ENCODE assay signal across 15 cellular contexts in the genomic region with DNA sequence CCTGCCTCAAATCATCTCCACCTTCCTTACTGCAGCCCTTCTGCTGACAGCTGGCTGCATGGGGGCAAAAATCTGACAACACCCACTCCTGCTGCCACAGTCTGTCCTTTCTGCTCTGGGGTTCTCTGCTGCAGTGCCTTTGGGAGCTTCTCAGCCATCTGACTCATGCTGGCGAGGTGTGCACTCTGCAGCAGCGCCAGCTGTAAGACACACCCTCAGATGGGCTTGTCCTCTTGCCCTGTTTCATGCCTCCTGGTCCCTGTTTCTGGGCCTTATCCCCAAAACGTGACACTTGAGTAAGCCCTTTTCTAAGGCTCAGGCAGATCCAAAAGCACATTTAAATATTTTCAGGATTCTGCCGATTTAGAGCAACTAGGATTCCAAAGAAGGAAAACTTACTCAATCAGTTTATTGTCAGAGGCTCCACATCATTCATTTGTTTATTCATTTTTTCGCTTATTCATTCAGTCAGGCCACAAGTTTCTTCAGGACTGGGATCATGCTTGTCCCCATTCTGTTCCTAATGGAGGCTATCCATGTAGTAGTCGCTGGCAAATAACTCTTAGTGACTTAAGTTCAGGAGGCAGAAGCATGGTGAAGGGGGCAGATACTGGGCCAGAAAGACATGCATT.
A peak's percentile ranks its signal among the peaks of the same experiment; 100 is the strongest.
DNase-seq lines count a peak whose midpoint lies in the region; ATAC-seq and TF ChIP-seq lines count a peak whose summit lies in the region.
"Had no signal": no experiment of that assay in that cellular context is flagged by ENCODE, and none has a peak within 500 bp of the region (broad histone marks: within the 10 kb centered on the region; RNA-seq: fewer than 3 reads in every experiment).

No MANE protein-coding gene starts in this region.

- CTCF ChIA-PET in MCF 10A (lab: Yijun Ruan, JAX): no interaction called here

- peak; percentile 1 for DNase-seq in stimulated activated naive CD8-positive, alpha-beta T cell treated with anti-CD3 and anti-CD28 coated beads, Interleukin-15, Interleukin-2, amounts not matched to agents 100 U/mL and 50 U/mL, for 24 hours
- no peak for DNase-seq in stimulated activated naive CD8-positive, alpha-beta T cell treated with anti-CD3 and anti-CD28 coated beads, Interleukin-15, amount 100 ng/mL, for 72 hours
- peak; percentile 59 for DNase-seq in MCF 10A (ENCODE audit: unreplicated experiment)
- DNase-seq in kidney tubule cell (ENCODE audit: low spot score): peak; percentile 16
- DNase-seq in erythroblast (lab: John Stamatoyannopoulos, UW): no peak
- no peak for DNase-seq in stimulated activated CD4-positive, alpha-beta T cell treated with anti-CD3 and anti-CD28 coated beads, Interleukin-15, amount 100 ng/mL, for 24 hours
- DNase-seq: activated CD4-positive, alpha-beta T cell treated with anti-CD3 and anti-CD28 coated beads for 48 hours; activated gamma-delta T cell treated with Interleukin-2 at 50 U/mL for 16 hours; DND-41; NCI-H1105 treated with DMSO at 0.1 percent for 48 hours; psoas muscle; SK-N-SH; stimulated activated CD4-positive, alpha-beta T cell treated with anti-CD3 and anti-CD28 coated beads, Interleukin-4, amount 100 ng/mL, for 4 hours had no signal

- H3K4me1 Mint-ChIP-seq in stimulated activated naive CD8-positive, alpha-beta T cell treated with anti-CD3 and anti-CD28 coated beads, Interleukin-15, amount 100 ng/mL, for 72 hours: peaks cover 27% of the 10 kb centered on the region
- peaks cover 17% of the 10 kb centered on the region for H3K4me1 Mint-ChIP-seq in MCF 10A (ENCODE audit: insufficient read depth, unreplicated experiment)

- TF ChIP-seq CTCF in MCF 10A (IDR thresholded peaks at IDR 0.05; ENCODE audit: unreplicated experiment): no peak

- peaks cover 26% of the 10 kb centered on the region for H3K27me3 Mint-ChIP-seq in stimulated activated naive CD8-positive, alpha-beta T cell treated with anti-CD3 and anti-CD28 coated beads, Interleukin-15, amount 100 ng/mL, for 72 hours
- H3K27me3 Mint-ChIP-seq in MCF 10A (ENCODE audit: insufficient read depth, unreplicated experiment): no peaks in the 10 kb centered on the region

- POLR2A ChIA-PET in MCF 10A (lab: Yijun Ruan, JAX): interaction anchor here (0.7 to 1.0 kb wide), 2 partner anchors 13 to 423 kb away, joined by 3 to 5 read pairs; no protein-coding TSS in a partner anchor

- no peak overlapping the region for H3K4me3 Mint-ChIP-seq in stimulated activated naive CD8-positive, alpha-beta T cell treated with anti-CD3 and anti-CD28 coated beads, Interleukin-15, amount 100 ng/mL, for 72 hours
- no peak overlapping the region for H3K4me3 Mint-ChIP-seq in MCF 10A (ENCODE audit: unreplicated experiment)

- no TSS peak for BruUV-seq in MCF 10A (replicated peaks; lab: Mats Ljungman, UMichigan)

- no peak for TF ChIP-seq POLR2A in erythroblast (IDR thresholded peaks at IDR 0.05; ENCODE audit: low read length)

- ATAC-seq in stimulated activated naive CD8-positive, alpha-beta T cell treated with anti-CD3 and anti-CD28 coated beads, Interleukin-15, Interleukin-2, amounts not matched to agents 100 U/mL and 50 U/mL, for 24 hours: no peak
- no peak for ATAC-seq in stimulated activated naive CD8-positive, alpha-beta T cell treated with anti-CD3 and anti-CD28 coated beads, Interleukin-15, amount 100 ng/mL, for 72 hours
- ATAC-seq in HG03280 (IDR thresholded peaks at IDR 0.05; ENCODE audit: unreplicated experiment) (no peak), HG03571 (IDR thresholded peaks at IDR 0.05; ENCODE audit: unreplicated experiment) (no peak)
- ATAC-seq: psoas muscle had no signal

- H3K27ac Mint-ChIP-seq in stimulated activated naive CD8-positive, alpha-beta T cell treated with anti-CD3 and anti-CD28 coated beads, Interleukin-15, amount 100 ng/mL, for 72 hours: no peak overlapping the region
- H3K27ac Mint-ChIP-seq in MCF 10A (ENCODE audit: low read depth, unreplicated experiment): no peak overlapping the region

- no peaks in the 10 kb centered on the region for H3K36me3 Mint-ChIP-seq in MCF 10A (ENCODE audit: insufficient read depth, unreplicated experiment)

- H3K9me3 Mint-ChIP-seq in stimulated activated naive CD8-positive, alpha-beta T cell treated with anti-CD3 and anti-CD28 coated beads, Interleukin-15, amount 100 ng/mL, for 72 hours: peaks cover 0 to 6% of the 10 kb centered on the region in 2 donors
- H3K9me3 Mint-ChIP-seq in MCF 10A (ENCODE audit: unreplicated experiment): no peaks in the 10 kb centered on the region

- intact Hi-C loops in MCF 10A (cut with micrococcal nuclease): no loop called here

Comparison
In these comparisons a context has a peak if more than half of its experiments do, and no peak if none do; other contexts are left out.
1. DNase-seq: peak in stimulated activated naive CD8-positive, alpha-beta T cell treated with anti-CD3 and anti-CD28 coated beads, Interleukin-15, Interleukin-2, amounts not matched to agents 100 U/mL and 50 U/mL, for 24 hours (single experiment), MCF 10A (single experiment) and kidney tubule cell (single experiment); none in stimulated activated naive CD8-positive, alpha-beta T cell treated with anti-CD3 and anti-CD28 coated beads, Interleukin-15, amount 100 ng/mL, for 72 hours (0 of 2), erythroblast (0 of 2) and stimulated activated CD4-positive, alpha-beta T cell treated with anti-CD3 and anti-CD28 coated beads, Interleukin-15, amount 100 ng/mL, for 24 hours (single experiment).